ENCODE assay signal across 32 cellular contexts in genomic region chr2:42593282-42593681, GRCh38.
"Had no signal": no experiment of that assay in that cellular context is flagged by ENCODE, and none has a peak within 500 bp of the region (broad histone marks: within the 10 kb centered on the region; RNA-seq: fewer than 3 reads in every experiment).

No MANE protein-coding gene starts in this region.

- H3K9me3 ChIP-seq: adrenal gland, ascending aorta, body of pancreas had no signal

- H3K36me3 ChIP-seq: adrenal gland, ascending aorta, brain microvascular endothelial cell, cardiac muscle cell had no signal

- ATAC-seq: activated naive CD4-positive, alpha-beta T cell treated with anti-CD3 and anti-CD28 coated beads, Interleukin-2, amount 50 U/mL, for 72 hours; activated naive CD8-positive, alpha-beta T cell treated with anti-CD3 and anti-CD28 coated beads, Interleukin-2, amount 50 U/mL, for 24 hours; activated T-cell treated with anti-CD3 and anti-CD28 coated beads, Interleukin-2, amount 50 U/mL, for 4 hours; activated T-cell treated with anti-CD3 and anti-CD28 coated beads, Interleukin-2, amount 50 U/mL, for 72 hours; activated T-helper 17 cell treated with anti-CD3 and anti-CD28 coated beads, Interleukin-2, amount 50 U/mL, for 72 hours; body of pancreas had no signal

- H3K4me3 ChIP-seq: adrenal gland, ascending aorta, body of pancreas, cardiac muscle cell had no signal

- DNase-seq: activated effector memory CD4-positive, alpha-beta T cell treated with anti-CD3 and anti-CD28 coated beads, Interleukin-2, amount 50 U/mL, for 16 hours; activated effector memory CD4-positive, alpha-beta T cell treated with Interleukin-2 at 50 U/mL for 16 hours; activated gamma-delta T cell; activated naive CD4-positive, alpha-beta T cell; activated naive CD4-positive, alpha-beta T cell treated with anti-CD3 and anti-CD28 coated beads for 36 hours; activated naive CD4-positive, alpha-beta T cell treated with anti-CD3 and anti-CD28 coated beads, Interleukin-2, amount 10 ng/mL, durations not matched to agents 7 days and 5 days; activated naive CD4-positive, alpha-beta T cell treated with anti-CD3 and anti-CD28 coated beads, Interleukin-2, amount 50 U/mL, for 16 hours; activated naive CD4-positive, alpha-beta T cell treated with Interleukin-2 at 50 U/mL for 16 hours; activated naive CD8-positive, alpha-beta T cell treated with anti-CD3 and anti-CD28 coated beads for 36 hours; activated naive CD8-positive, alpha-beta T cell treated with anti-CD3 and anti-CD28 coated beads, Interleukin-2, amount 10 ng/mL, durations not matched to agents 7 days and 5 days; activated naive CD8-positive, alpha-beta T cell treated with anti-CD3 and anti-CD28 coated beads, Interleukin-2, amount 50 U/mL, for 24 hours; activated T-cell treated with anti-CD3 and anti-CD28 coated beads, Interleukin-2, amount 50 U/mL, for 1 hour; activated T-cell treated with anti-CD3 and anti-CD28 coated beads, Interleukin-2, amount 50 U/mL, for 24 hours; activated T-cell treated with anti-CD3 and anti-CD28 coated beads, Interleukin-2, amount 50 U/mL, for 4 hours; activated T-cell treated with anti-CD3 and anti-CD28 coated beads, Interleukin-2, amount 50 U/mL, for 48 hours; activated T-cell treated with anti-CD3 and anti-CD28 coated beads, Interleukin-2, amount 50 U/mL, for 72 hours; amniotic stem cell; amygdala; anterior cingulate cortex; aorta; body of pancreas; brain microvascular endothelial cell; caudate nucleus; central memory CD4-positive, alpha-beta T cell; cerebellar nuclear complex had no signal

- FAIRE-seq: astrocyte, bronchial epithelial cell had no signal

- H3K27me3 ChIP-seq: adrenal gland, ascending aorta, body of pancreas, brain microvascular endothelial cell, cardiac muscle cell had no signal

- H3K27ac ChIP-seq: adrenal gland, ascending aorta, body of pancreas, brain microvascular endothelial cell, cardiac muscle cell had no signal

- H3K4me1 ChIP-seq: ascending aorta had no signal
